In genomic region chr6:3592371-3592941, GRCh38 we compare ENCODE assay signal across 10 cellular contexts.
DNase-seq lines count a peak whose midpoint lies in the region; ATAC-seq, FAIRE-seq and TF ChIP-seq lines count a peak whose summit lies in the region.
"Had no signal": no experiment of that assay in that cellular context is flagged by ENCODE, and none has a peak within 500 bp of the region (broad histone marks: within the 10 kb centered on the region; RNA-seq: fewer than 3 reads in every experiment).

No MANE protein-coding gene starts in this region.

- TF ChIP-seq CTCF in foreskin keratinocyte (conservative IDR thresholded peaks at IDR 0.05): no peak
- no peak for TF ChIP-seq CTCF in vagina (IDR thresholded peaks at IDR 0.05)

- DNase-seq in HT-29 (ENCODE audit: low spot score) (peak; percentile 48), SW480 (ENCODE audit: low spot score) (peak; percentile 27), foreskin keratinocyte (peak; percentile 100), vagina (ENCODE audit: extremely low spot score in 2 of 2) (peak in 1 of 2 donors; percentile 88), frontal cortex (ENCODE audit: low spot score in 2 of 2) (no peak), NCI-H1694 treated with DMSO at 0.1 percent for 48 hours (lab: John Stamatoyannopoulos, UW) (no peak)
- DNase-seq: heart right ventricle, NCI-H69 had no signal

- no peak for FAIRE-seq in frontal cortex (lab: Jason Lieb, UNC)

- ATAC-seq in foreskin keratinocyte (peak; percentile 96), GM21526 (IDR thresholded peaks at IDR 0.05; ENCODE audit: low FRiP score, unreplicated experiment) (no peak)

- H3K4me1 ChIP-seq in foreskin keratinocyte (peaks cover 21% of the 10 kb centered on the region), vagina (peaks cover 14% of the 10 kb centered on the region)
- H3K4me1 ChIP-seq: parathyroid adenoma had no signal

- peak overlapping the region; percentile 43 for H3K27ac ChIP-seq in foreskin keratinocyte
- H3K27ac ChIP-seq in vagina: peak overlapping the region; percentile 3
- H3K27ac ChIP-seq: parathyroid adenoma had no signal

- no peak for TF ChIP-seq POLR2A in vagina (IDR thresholded peaks at IDR 0.05)

- no peak overlapping the region for H3K4me3 ChIP-seq in vagina
- H3K4me3 ChIP-seq: heart right ventricle had no signal

- H3K9me3 ChIP-seq in vagina: peaks cover 6% of the 10 kb centered on the region

- intact Hi-C loops in vagina (cut with DNase I): no loop called here

- no peaks in the 10 kb centered on the region for H3K36me3 ChIP-seq in vagina
- H3K36me3 ChIP-seq: heart right ventricle had no signal

- H3K27me3 ChIP-seq in foreskin keratinocyte (no peaks in the 10 kb centered on the region), vagina (no peaks in the 10 kb centered on the region)

Comparison
In these comparisons a context has a peak if more than half of its experiments do, and no peak if none do; other contexts are left out.
1. DNase-seq: peak in HT-29 (single experiment), SW480 (single experiment) and foreskin keratinocyte (2 of 2); none in frontal cortex (0 of 2) and NCI-H1694 treated with DMSO at 0.1 percent for 48 hours (single experiment).